ENCODE assay signal across 27 cellular contexts in genomic region chr11:134945993-134946392, GRCh38.
DNase-seq lines count a peak whose midpoint lies in the region; ATAC-seq and TF ChIP-seq lines count a peak whose summit lies in the region.
"Had no signal": no experiment of that assay in that cellular context is flagged by ENCODE, and none has a peak within 500 bp of the region (broad histone marks: within the 10 kb centered on the region; RNA-seq: fewer than 3 reads in every experiment).

No MANE protein-coding gene starts in this region.

- no peak overlapping the region for H3K18ac ChIP-seq in mesendoderm (ENCODE audit: low read length)

- H3K27ac ChIP-seq in HEK293 (ENCODE audit: extremely low read depth, low read depth, low read length) (no peak overlapping the region), mesendoderm (ENCODE audit: low read depth, low read length) (no peak overlapping the region)
- H3K27ac ChIP-seq: colonic mucosa, sigmoid colon, upper lobe of left lung had no signal

- no peak overlapping the region for H3K4ac ChIP-seq in mesendoderm (ENCODE audit: low read depth, low read length)

- peak; percentile 70 for DNase-seq in DMS53 (lab: John Stamatoyannopoulos, UW)
- DNase-seq in chondrocyte (ENCODE audit: low spot score), result peak; percentile 77
- DNase-seq in mesendoderm, result peak; percentile 58
- no peak for DNase-seq in NCI-H2029 treated with DMSO at 0.1 percent for 48 hours (lab: John Stamatoyannopoulos, UW)
- DNase-seq in stimulated activated CD4-positive, alpha-beta T cell treated with anti-CD3 and anti-CD28 coated beads, Interleukin-4, amount 100 ng/mL, for 24 hours, result no peak
- DNase-seq: activated CD4-positive, CD25-positive, alpha-beta regulatory T cell; activated effector memory CD4-positive, alpha-beta T cell treated with anti-CD3 and anti-CD28 coated beads, Interleukin-2, amount 50 U/mL, for 16 hours; activated T-cell treated with anti-CD3 and anti-CD28 coated beads, Interleukin-2, amount 50 U/mL, for 24 hours; AML-193; anterior cingulate cortex; CD4-positive, alpha-beta T cell; colonic mucosa; effector CD4-positive, alpha-beta T cell; kidney; naive thymus-derived CD8-positive, alpha-beta T cell; NCI-H446; NCI-H748 treated with DMSO at 0.1 percent for 48 hours; occipital lobe; sigmoid colon; stimulated activated CD4-positive, alpha-beta T cell treated with anti-CD3 and anti-CD28 coated beads, Interleukin-4, amount 100 ng/mL, for 4 hours; substantia nigra; upper lobe of left lung had no signal

- peak overlapping the region; percentile 5 for H3K56ac ChIP-seq in mesendoderm (ENCODE audit: low read length)

- H3K36me3 ChIP-seq in HEK293 (ENCODE audit: control insufficient read depth in 2 of 2, insufficient read depth in 1 of 2, low read length in 2 of 2) (no peaks in the 10 kb centered on the region), mesendoderm (ENCODE audit: control insufficient read depth, insufficient read depth, low read length) (no peaks in the 10 kb centered on the region)
- H3K36me3 ChIP-seq: colonic mucosa, HAP-1, sigmoid colon, upper lobe of left lung had no signal

- no peak overlapping the region for H2BK15ac ChIP-seq in mesendoderm (replicated peaks; ENCODE audit: low read depth)

- no peaks in the 10 kb centered on the region for H3K9me3 ChIP-seq in HEK293 (ENCODE audit: control insufficient read depth, insufficient read depth, low read depth, low read length)
- H3K9me3 ChIP-seq: colonic mucosa, HAP-1, sigmoid colon, upper lobe of left lung had no signal

- no peak overlapping the region for H2AK5ac ChIP-seq in mesendoderm (ENCODE audit: low read length)

- no peak overlapping the region for H3K27ac Mint-ChIP-seq in chondrocyte (ENCODE audit: unreplicated experiment)
- H3K27ac Mint-ChIP-seq: activated naive CD8-positive, alpha-beta T cell; activated T-cell treated with anti-CD3 and anti-CD28 coated beads, Interleukin-2, amount 50 U/mL, for 24 hours; CD4-positive, alpha-beta T cell had no signal

- no CpG with 5 or more reads among the region's 9 CpGs for WGBS in mesendoderm (ENCODE audit: extremely low coverage, insufficient coverage, low lambda C conversion rate)

- no peak overlapping the region for H4K5ac ChIP-seq in mesendoderm (ENCODE audit: low read length)

- no peaks in the 10 kb centered on the region for H3K9me3 Mint-ChIP-seq in chondrocyte (ENCODE audit: low read depth)
- H3K9me3 Mint-ChIP-seq: activated T-cell treated with anti-CD3 and anti-CD28 coated beads, Interleukin-2, amount 50 U/mL, for 24 hours; CD4-positive, alpha-beta T cell; naive thymus-derived CD8-positive, alpha-beta T cell had no signal

- H4K8ac ChIP-seq in mesendoderm (ENCODE audit: low read depth, low read length), result no peak overlapping the region

- no peak for ATAC-seq in GM18868 (IDR thresholded peaks at IDR 0.05; ENCODE audit: unreplicated experiment)
- ATAC-seq in HG02970 (IDR thresholded peaks at IDR 0.05; ENCODE audit: low FRiP score, unreplicated experiment), result no peak
- ATAC-seq: naive thymus-derived CD8-positive, alpha-beta T cell had no signal

- POLR2A ChIA-PET in HEK293 (lab: Yijun Ruan, JAX), result no interaction called here

- no peak for TF ChIP-seq CTCF in HEK293 (tag by site-specific recombination; IDR thresholded peaks at IDR 0.05)
- no peak for TF ChIP-seq CTCF in chondrocyte (IDR thresholded peaks at IDR 0.05)

- H3K4me3 ChIP-seq in HEK293 (ENCODE audit: low read depth, low read length) (no peak overlapping the region), mesendoderm (ENCODE audit: low read length) (no peak overlapping the region)
- H3K4me3 ChIP-seq: colonic mucosa, HAP-1, sigmoid colon, upper lobe of left lung had no signal

- no peak overlapping the region for H2BK5ac ChIP-seq in mesendoderm (ENCODE audit: low read length)

- no peaks in the 10 kb centered on the region for H3K4me1 ChIP-seq in HEK293 (ENCODE audit: control insufficient read depth, insufficient read depth, low read length)
- H3K4me1 ChIP-seq in mesendoderm (ENCODE audit: control insufficient read depth, low read depth, low read length), result peaks cover 2% of the 10 kb centered on the region
- H3K4me1 ChIP-seq: colonic mucosa had no signal

- H3K27me3 ChIP-seq in mesendoderm (ENCODE audit: insufficient read depth, low read length, poor library complexity), result no peaks in the 10 kb centered on the region
- H3K27me3 ChIP-seq: colonic mucosa, upper lobe of left lung had no signal

- no peaks in the 10 kb centered on the region for H3K27me3 Mint-ChIP-seq in chondrocyte (ENCODE audit: low read depth)

- H3K79me2 ChIP-seq in mesendoderm (ENCODE audit: control insufficient read depth, insufficient read depth, low read length), result no peaks in the 10 kb centered on the region

- peaks cover 48% of the 10 kb centered on the region for H3K4me1 Mint-ChIP-seq in chondrocyte (ENCODE audit: low read depth)
- H3K4me1 Mint-ChIP-seq: naive thymus-derived CD8-positive, alpha-beta T cell had no signal

- H3K4me3 Mint-ChIP-seq in chondrocyte (ENCODE audit: unreplicated experiment), result no peak overlapping the region
- H3K4me3 Mint-ChIP-seq: activated naive CD8-positive, alpha-beta T cell; activated T-cell treated with anti-CD3 and anti-CD28 coated beads, Interleukin-2, amount 50 U/mL, for 24 hours; CD4-positive, alpha-beta T cell; naive thymus-derived CD8-positive, alpha-beta T cell had no signal

- no peaks in the 10 kb centered on the region for H3K36me3 Mint-ChIP-seq in chondrocyte (ENCODE audit: low read depth)
- H3K36me3 Mint-ChIP-seq: activated naive CD8-positive, alpha-beta T cell; naive thymus-derived CD8-positive, alpha-beta T cell had no signal

- no peak overlapping the region for H2BK120ac ChIP-seq in mesendoderm (ENCODE audit: low read depth, low read length)

- no peaks in the 10 kb centered on the region for H3K79me1 ChIP-seq in mesendoderm (ENCODE audit: low read length)

- CTCF ChIA-PET in HEK293 (lab: Yijun Ruan, JAX), result no interaction called here

- no peak overlapping the region for H3K4me2 ChIP-seq in mesendoderm (ENCODE audit: low read length)

- no peak overlapping the region for H3K23ac ChIP-seq in mesendoderm (ENCODE audit: low read length)

- H3K9ac ChIP-seq in mesendoderm (ENCODE audit: low read length), result no peak overlapping the region

TF ChIP-seq in HEK293, 187 proteins besides CTCF, POLR2A, EP300 and RAD21:
- TF ChIP-seq ZBTB20 (tag by site-specific recombination; IDR thresholded peaks at IDR 0.05) (no peak), ZNF449 (tag by site-specific recombination; IDR thresholded peaks at IDR 0.05) (0 out of 2 replicates have a peak, but pooled peaks have one; percentile 27)

Comparison
In these comparisons a context has a peak if more than half of its experiments do, and no peak if none do; other contexts are left out.
1. DNase-seq: peak in DMS53 (single experiment), chondrocyte (single experiment) and mesendoderm (single experiment); none in NCI-H2029 treated with DMSO at 0.1 percent for 48 hours (single experiment) and stimulated activated CD4-positive, alpha-beta T cell treated with anti-CD3 and anti-CD28 coated beads, Interleukin-4, amount 100 ng/mL, for 24 hours (single experiment).